ENCODE assay signal across 1 cellular context in genomic region chr1:233647083-233647482, GRCh38.
TF ChIP-seq lines count a peak whose summit lies in the region.

No MANE protein-coding gene starts in this region.

TF ChIP-seq in GM12878, 131 proteins besides CTCF, POLR2A, EP300 and RAD21 (continued from another document):
- no peak for TF ChIP-seq PKNOX1 (IDR thresholded peaks at IDR 0.05)
- no peak for TF ChIP-seq EED (IDR thresholded peaks at IDR 0.05; ENCODE audit: low read depth)
- no peak for TF ChIP-seq MTA2 (IDR thresholded peaks at IDR 0.05; ENCODE audit: low read depth)
- TF ChIP-seq BCLAF1 (IDR thresholded peaks at IDR 0.05), result no peak
- no peak for TF ChIP-seq SRF (IDR thresholded peaks at IDR 0.05; ENCODE audit: low read depth in 2 of 2, low read length in 2 of 2)
- TF ChIP-seq ZBTB11 (CRISPR knock-in tag; IDR thresholded peaks at IDR 0.05), result no peak
- TF ChIP-seq ZBTB33 (IDR thresholded peaks at IDR 0.05), result no peak
- no peak for TF ChIP-seq EGR1 (IDR thresholded peaks at IDR 0.05; ENCODE audit: borderline replicate concordance in 1 of 2, low read depth in 2 of 2, low read length in 2 of 2)
- no peak for TF ChIP-seq ZNF384 (IDR thresholded peaks at IDR 0.05; ENCODE audit: borderline replicate concordance, low read depth, low read length)
- no peak for TF ChIP-seq LARP7 (IDR thresholded peaks at IDR 0.05)
- TF ChIP-seq CHD2 (IDR thresholded peaks at IDR 0.05; ENCODE audit: borderline replicate concordance, low read depth, low read length), result no peak
- no peak for TF ChIP-seq ZNF24 (IDR thresholded peaks at IDR 0.05)
- TF ChIP-seq CREM (IDR thresholded peaks at IDR 0.05; ENCODE audit: low read depth), result no peak
- TF ChIP-seq RCOR1 (conservative IDR thresholded peaks at IDR 0.05; ENCODE audit: low read depth, low read length), result no peak
